Comparison of ENCODE assay signal across 1 cellular context in the genomic region with DNA sequence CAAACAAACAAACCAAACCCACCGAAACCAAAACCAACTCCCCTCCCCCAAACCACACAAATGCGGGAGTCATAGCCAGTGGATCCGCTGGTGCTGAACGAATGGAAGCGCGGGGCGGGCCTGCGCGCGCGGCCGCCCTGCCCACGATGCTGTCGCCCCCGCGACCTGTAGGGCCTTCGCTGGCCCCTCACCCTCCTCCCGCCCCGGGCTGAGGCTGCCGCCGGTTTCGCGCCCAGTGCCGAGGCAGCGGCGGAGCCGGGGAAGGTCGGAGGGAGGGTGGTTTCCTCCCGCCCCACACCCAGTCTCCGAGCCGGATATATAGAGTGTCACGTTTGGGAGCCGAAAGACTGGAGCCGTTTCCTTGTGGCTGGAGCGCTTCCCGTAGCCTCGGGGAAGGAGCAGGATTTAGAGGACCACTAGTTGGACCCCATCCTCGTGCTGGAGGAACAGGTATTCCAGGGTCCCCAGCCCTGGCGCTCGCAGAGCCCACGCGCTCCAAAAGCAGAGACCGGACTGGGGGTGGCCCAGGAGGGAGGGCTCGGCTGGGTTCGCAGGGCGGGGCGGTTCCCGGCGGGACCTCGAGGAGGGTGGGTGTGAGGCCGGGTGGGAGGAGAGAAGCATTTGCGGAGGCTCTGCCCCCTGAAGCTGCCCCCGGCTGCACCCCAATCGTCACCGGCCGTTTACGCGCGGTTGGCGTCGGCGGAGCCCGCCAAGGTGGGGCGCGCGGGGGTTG.
A peak's percentile ranks its signal among the peaks of the same experiment; 100 is the strongest.
TF ChIP-seq lines count a peak whose summit lies in the region.

FAR2 (plus strand) TSS at position 321 of the 733 bp plus-strand sequence. CDS start 121,172 bp downstream, outside the sequence.

TF ChIP-seq in SK-N-SH, 30 proteins besides CTCF, POLR2A, EP300 and RAD21 (continued from another document):
- TF ChIP-seq ZBTB33 (IDR thresholded peaks at IDR 0.05; ENCODE audit: borderline replicate concordance, low read depth) (no peak), FOSL2 (IDR thresholded peaks at IDR 0.05; ENCODE audit: borderline replicate concordance, low read depth) (no peak), TAF1 (IDR thresholded peaks at IDR 0.05; ENCODE audit: borderline replicate concordance, low read depth, low read length) (no peak; the same call in 1 of the 2 replicates), RCOR1 (IDR thresholded peaks at IDR 0.05; ENCODE audit: low read length) (no peak), CHD2 (IDR thresholded peaks at IDR 0.05; ENCODE audit: low read length, partially characterized antibody) (peak; percentile 14), JUND (IDR thresholded peaks at IDR 0.05) (no peak)
- TF ChIP-seq, protein P1, sequence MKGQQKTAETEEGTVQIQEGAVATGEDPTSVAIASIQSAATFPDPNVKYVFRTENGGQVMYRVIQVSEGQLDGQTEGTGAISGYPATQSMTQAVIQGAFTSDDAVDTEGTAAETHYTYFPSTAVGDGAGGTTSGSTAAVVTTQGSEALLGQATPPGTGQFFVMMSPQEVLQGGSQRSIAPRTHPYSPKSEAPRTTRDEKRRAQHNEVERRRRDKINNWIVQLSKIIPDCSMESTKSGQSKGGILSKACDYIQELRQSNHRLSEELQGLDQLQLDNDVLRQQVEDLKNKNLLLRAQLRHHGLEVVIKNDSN (IDR thresholded peaks at IDR 0.05; ENCODE audit: borderline replicate concordance, low read depth) = no peak
